In the genomic region with DNA sequence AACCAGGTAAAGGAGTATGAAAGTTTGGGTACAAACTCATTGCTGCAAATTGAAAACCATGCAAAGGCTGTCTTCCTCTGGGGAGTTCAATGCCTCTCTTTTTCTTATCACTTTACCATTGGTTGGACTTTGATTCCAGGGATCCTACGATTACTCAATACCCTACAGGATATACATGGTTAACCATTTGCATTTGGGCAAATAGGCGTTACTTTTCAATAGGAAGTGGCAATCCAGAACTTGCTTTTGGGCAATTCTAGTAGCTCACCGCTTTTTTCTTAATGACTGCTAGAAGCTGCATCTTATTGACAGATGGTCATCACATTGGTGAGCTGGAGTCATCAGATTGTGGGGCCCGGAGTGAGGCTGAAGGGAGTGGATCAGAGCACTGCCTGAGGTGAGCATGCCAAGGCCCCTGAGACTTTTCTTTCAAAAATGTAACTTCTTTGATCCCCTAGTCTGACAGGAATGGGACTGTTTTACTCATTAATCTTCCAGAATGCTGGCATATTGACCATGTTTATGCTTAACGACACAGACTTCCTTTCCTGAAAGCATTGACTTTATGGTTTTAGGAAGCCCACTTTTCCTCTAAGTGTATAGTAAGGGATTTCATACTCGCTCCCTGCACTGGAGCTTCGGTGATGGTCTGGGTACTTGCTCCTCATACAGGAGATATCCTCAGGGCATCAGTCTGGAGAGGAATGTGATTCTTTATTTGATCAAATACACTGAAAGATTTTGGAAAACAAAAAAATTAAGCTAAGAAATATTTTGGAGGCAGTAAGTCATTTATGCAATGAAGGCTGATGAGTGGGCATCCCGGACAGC, we compare ENCODE assay signal across 18 cellular contexts. TPM values are rescaled to one million over a fixed set of nuclear protein-coding genes. Genes with fewer than 3 reads are reported as not detected.
DNase-seq lines count a peak whose midpoint lies in the region; ATAC-seq and FAIRE-seq lines count a peak whose summit lies in the region.
"Had no signal": no experiment of that assay in that cellular context is flagged by ENCODE, and none has a peak within 500 bp of the region (broad histone marks: within the 10 kb centered on the region; RNA-seq: fewer than 3 reads in every experiment).

A gene (plus strand): TSS at position 270 of the 831 bp plus-strand sequence. CDS start 13,039 bp downstream, outside the sequence.

- H3K4me3 Mint-ChIP-seq in activated naive CD8-positive, alpha-beta T cell treated with anti-CD3 and anti-CD28 coated beads for 36 hours = no peak within 1 kb of the TSS

- 39 to 52% (median 46%) methylated on average over 8 of the region's 8 CpGs for WGBS in small intestine, 3 donors

- DNase-seq in NOMO-1 treated with DMSO at 0.1 percent for 48 hours (lab: John Stamatoyannopoulos, UW; ENCODE audit: unreplicated experiment) = peak; percentile 7
- no peak for DNase-seq in NOMO-1 (lab: John Stamatoyannopoulos, UW; ENCODE audit: unreplicated experiment in 2 of 2)
- no peak for DNase-seq in activated naive CD8-positive, alpha-beta T cell treated with anti-CD3 and anti-CD28 coated beads for 36 hours
- peak; percentile 86 for DNase-seq in small intestine
- DNase-seq in SW 1271 (lab: John Stamatoyannopoulos, UW) = no peak
- DNase-seq in NCI-H1048 (lab: John Stamatoyannopoulos, UW) = no peak
- DNase-seq in SHP77 (lab: John Stamatoyannopoulos, UW) = no peak
- DNase-seq: activated naive CD4-positive, alpha-beta T cell treated with Interleukin-2 at 50 U/mL for 16 hours; DND-41; foreskin keratinocyte; NCI-H2029 treated with DMSO at 0.1 percent for 48 hours; PC-3 had no signal

- ATAC-seq in HG02981 (IDR thresholded peaks at IDR 0.05; ENCODE audit: unreplicated experiment) = peak; percentile 23
- ATAC-seq: foreskin keratinocyte, PC-3 had no signal

- H3K36me3 Mint-ChIP-seq in activated naive CD8-positive, alpha-beta T cell treated with anti-CD3 and anti-CD28 coated beads for 36 hours = no peaks in the 10 kb centered on the region

- H3K27ac ChIP-seq in small intestine (ENCODE audit: low read depth in 1 of 2, low read length in 1 of 2) = peak within 1 kb of the TSS in 1 of 2 donors; percentile 70
- H3K27ac ChIP-seq: coronary artery, foreskin keratinocyte, VCaP had no signal

- H3K9me3 ChIP-seq in small intestine (ENCODE audit: control insufficient read depth, low read depth) = no peaks in the 10 kb centered on the region

- H3K9me3 Mint-ChIP-seq in activated naive CD8-positive, alpha-beta T cell treated with anti-CD3 and anti-CD28 coated beads for 36 hours = no peaks in the 10 kb centered on the region

- no peak for FAIRE-seq in small intestine (lab: Jason Lieb, UNC)
- FAIRE-seq: urothelium cell line had no signal

- peak within 1 kb of the TSS; percentile 64 for H3K27ac Mint-ChIP-seq in activated naive CD8-positive, alpha-beta T cell treated with anti-CD3 and anti-CD28 coated beads for 36 hours

- H3K4me1 ChIP-seq in small intestine (ENCODE audit: control insufficient read depth in 2 of 2, insufficient read depth in 1 of 2, low read depth in 1 of 2, low read length in 1 of 2) = peaks cover 2 to 5% of the 10 kb centered on the region in 2 donors
- H3K4me1 ChIP-seq: foreskin keratinocyte had no signal

- no peaks in the 10 kb centered on the region for H3K27me3 ChIP-seq in small intestine (ENCODE audit: control insufficient read depth in 2 of 2, insufficient read depth in 2 of 2, low read length in 2 of 2)
- H3K27me3 ChIP-seq: foreskin keratinocyte had no signal

- no peaks in the 10 kb centered on the region for H3K36me3 ChIP-seq in small intestine (ENCODE audit: control insufficient read depth in 2 of 2, insufficient read depth in 2 of 2, low read length in 2 of 2)

- H3K4me1 Mint-ChIP-seq in activated naive CD8-positive, alpha-beta T cell treated with anti-CD3 and anti-CD28 coated beads for 36 hours = peaks cover 18% of the 10 kb centered on the region

- peak within 1 kb of the TSS in 1 of 2 donors; percentile 21 for H3K4me3 ChIP-seq in small intestine (ENCODE audit: low read depth in 1 of 2, low read length in 2 of 2)
- H3K4me3 ChIP-seq: coronary artery had no signal

- H3K27me3 Mint-ChIP-seq in activated naive CD8-positive, alpha-beta T cell treated with anti-CD3 and anti-CD28 coated beads for 36 hours = no peaks in the 10 kb centered on the region

RNA-seq across cellular contexts. Expression of the gene that starts here (rescaled TPM):
- total RNA-seq in activated naive CD8-positive, alpha-beta T cell treated with anti-CD3 and anti-CD28 coated beads for 36 hours = under 1 TPM in 1 of 2 experiments, not detected in 1; 0.44 TPM
- polyA plus RNA-seq in small intestine = 1 to 10 TPM in 1 of 3 donors, under 1 TPM in 2; 0.54 to 1.2 (median 0.89) TPM
- total RNA-seq: A172, foreskin keratinocyte, PC-3, pulmonary artery endothelial cell had no signal
- polyA plus RNA-seq: foreskin keratinocyte had no signal

Comparison
In these comparisons a context has a peak if more than half of its experiments do, and no peak if none do; other contexts are left out.
1. DNase-seq: peak in NOMO-1 treated with DMSO at 0.1 percent for 48 hours (single experiment) and small intestine (single experiment); none in NOMO-1 (0 of 2), activated naive CD8-positive, alpha-beta T cell treated with anti-CD3 and anti-CD28 coated beads for 36 hours (single experiment), SW 1271 (0 of 2), NCI-H1048 (single experiment) and SHP77 (0 of 2).